13 cellular contexts compared by ENCODE assay signal in the genomic region with DNA sequence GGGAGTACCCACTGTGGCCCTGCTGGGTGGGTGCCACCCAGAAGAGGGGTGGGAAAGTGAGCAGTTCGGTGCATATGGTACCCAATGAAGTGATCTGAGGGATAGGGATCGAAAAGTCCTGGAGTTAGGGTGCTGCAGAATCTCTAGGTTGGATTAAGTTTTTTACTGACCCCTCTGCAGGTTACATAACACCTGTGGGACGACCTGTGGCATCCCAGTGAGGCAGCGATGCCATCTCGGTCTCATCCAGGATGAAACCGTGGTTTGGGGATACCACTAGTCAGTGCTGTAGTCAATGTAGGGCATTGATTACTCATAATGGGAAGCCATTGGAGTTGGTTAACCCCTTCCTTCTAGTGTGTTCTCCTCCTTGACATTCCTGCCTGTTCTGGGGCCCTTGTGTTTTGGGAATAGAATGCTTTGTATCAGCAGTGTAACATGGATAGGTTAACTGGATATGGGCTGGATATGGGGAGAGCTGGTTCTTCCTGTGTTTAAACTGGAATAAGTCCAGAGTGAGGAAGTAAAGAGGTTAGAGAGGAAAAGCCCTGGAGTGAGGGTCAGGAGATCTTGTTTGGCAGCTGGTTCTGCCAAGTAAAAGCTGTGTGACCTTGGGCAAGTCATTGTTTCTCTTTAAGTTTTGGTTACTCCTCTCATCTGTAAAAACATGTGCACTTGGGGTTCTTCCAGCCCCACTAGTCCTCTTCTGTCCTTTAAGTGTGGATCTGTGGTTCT. TPM values are rescaled to one million over a fixed set of nuclear protein-coding genes. Genes with fewer than 3 reads are reported as not detected.
DNase-seq lines count a peak whose midpoint lies in the region; TF ChIP-seq lines count a peak whose summit lies in the region.
"Had no signal": no experiment of that assay in that cellular context is flagged by ENCODE, and none has a peak within 500 bp of the region (broad histone marks: within the 10 kb centered on the region; RNA-seq: fewer than 3 reads in every experiment).

No MANE protein-coding gene starts in this region.

- H3K27ac Mint-ChIP-seq in activated T-cell treated with anti-CD3 and anti-CD28 coated beads, Interleukin-2, amount 50 U/mL, for 24 hours = peak overlapping the region; percentile 94

- H2AFZ ChIP-seq in fibroblast of lung (ENCODE audit: low read length) = no peak overlapping the region

- H3K27ac ChIP-seq in SJCRH30 = peak overlapping the region; percentile 97
- H3K27ac ChIP-seq in fibroblast of lung (ENCODE audit: insufficient read depth, low read length) = peak overlapping the region; percentile 82
- H3K27ac ChIP-seq in stomach = peak overlapping the region in 4 of 5 donors; percentile 70 to 80 (median 77)

- H3K27me3 Mint-ChIP-seq in activated T-cell treated with anti-CD3 and anti-CD28 coated beads, Interleukin-2, amount 50 U/mL, for 24 hours = peaks cover 2% of the 10 kb centered on the region

- no peak for TF ChIP-seq POLR2A in stomach (IDR thresholded peaks at IDR 0.05)

- H3K4me3 ChIP-seq in SJCRH30 (no peak overlapping the region), fibroblast of lung (replicated peaks in 1 of 4; ENCODE audit: control extremely low read depth in 1 of 4, insufficient read depth in 1 of 4, low read depth in 3 of 4, low read length in 4 of 4) (no peak overlapping the region), stomach (no peak overlapping the region)

- DNase-seq in activated T-cell treated with anti-CD3 and anti-CD28 coated beads, Interleukin-2, amount 50 U/mL, for 24 hours = no peak
- DNase-seq in activated T-cell treated with anti-CD3 and anti-CD28 coated beads, Interleukin-2, amount 50 U/mL, for 48 hours = no peak
- DNase-seq in SJCRH30 = peak in 1 of 2 experiments; percentile 36
- no peak for DNase-seq in fibroblast of lung (ENCODE audit: low read depth in 2 of 2)
- no peak for DNase-seq in stomach
- DNase-seq in SW 1271 (lab: John Stamatoyannopoulos, UW) = no peak
- DNase-seq in SIG-M5 (lab: John Stamatoyannopoulos, UW) = no peak
- DNase-seq in NCI-H1105 treated with DMSO at 0.1 percent for 48 hours (lab: John Stamatoyannopoulos, UW) = no peak
- DNase-seq: GF-D8, hippocampal formation, NCI-H1092 had no signal

- H3K36me3 ChIP-seq in SJCRH30 (no peaks in the 10 kb centered on the region), fibroblast of lung (ENCODE audit: control insufficient read depth, insufficient read depth, low read length) (no peaks in the 10 kb centered on the region), stomach (no peaks in the 10 kb centered on the region)
- H3K36me3 ChIP-seq: right atrium auricular region, thyroid gland had no signal

- TF ChIP-seq CTCF in fibroblast of lung (conservative IDR thresholded peaks at IDR 0.05 in 1 of 2, IDR thresholded peaks at IDR 0.05 in 1 of 2; ENCODE audit: low read depth in 1 of 2, low read length in 2 of 2) (no peak), stomach (IDR thresholded peaks at IDR 0.05) (no peak)

- H3K4me1 Mint-ChIP-seq in activated T-cell treated with anti-CD3 and anti-CD28 coated beads, Interleukin-2, amount 50 U/mL, for 24 hours (ENCODE audit: low read depth) = peaks cover 37% of the 10 kb centered on the region

- H4K20me1 ChIP-seq in fibroblast of lung (ENCODE audit: control insufficient read depth, extremely low read depth, insufficient read depth, low read length) = no peaks in the 10 kb centered on the region

- H3K4me2 ChIP-seq in fibroblast of lung (ENCODE audit: extremely low read depth, insufficient read depth, low read length) = no peak overlapping the region

- peak overlapping the region; percentile 77 for H3K4me3 Mint-ChIP-seq in activated T-cell treated with anti-CD3 and anti-CD28 coated beads, Interleukin-2, amount 50 U/mL, for 24 hours

- H3K9me3 Mint-ChIP-seq in activated T-cell treated with anti-CD3 and anti-CD28 coated beads, Interleukin-2, amount 50 U/mL, for 24 hours = peaks cover 5% of the 10 kb centered on the region

- H3K9me3 ChIP-seq in SJCRH30 (replicated peaks) (no peaks in the 10 kb centered on the region), fibroblast of lung (ENCODE audit: control insufficient read depth, insufficient read depth, low read depth, low read length) (no peaks in the 10 kb centered on the region), stomach (no peaks in the 10 kb centered on the region)
- H3K9me3 ChIP-seq: right atrium auricular region, thyroid gland had no signal

- no peaks in the 10 kb centered on the region for H3K36me3 Mint-ChIP-seq in activated T-cell treated with anti-CD3 and anti-CD28 coated beads, Interleukin-2, amount 50 U/mL, for 24 hours (ENCODE audit: low read depth)

- no peaks in the 10 kb centered on the region for H3K79me2 ChIP-seq in fibroblast of lung (ENCODE audit: control insufficient read depth, insufficient read depth, low read length)

- H3K9ac ChIP-seq in fibroblast of lung (ENCODE audit: insufficient read depth, low read length) = no peak overlapping the region

- H3K4me1 ChIP-seq in SJCRH30 (peaks cover 38% of the 10 kb centered on the region), fibroblast of lung (ENCODE audit: control insufficient read depth, extremely low read depth, insufficient read depth, low read length) (peaks cover 11% of the 10 kb centered on the region), stomach (peaks cover 7 to 22% (median 12%) of the 10 kb centered on the region in 4 donors)

- no peak for TF ChIP-seq EP300 in stomach (IDR thresholded peaks at IDR 0.05)

- 77 to 90% (median 86%) methylated on average over 6 of the region's 6 CpGs for WGBS in stomach, 5 donors

- intact Hi-C loops in stomach (cut with DNase I; ENCODE audit: low total_unique reads) = no loop called here

- H3K27me3 ChIP-seq in SJCRH30 = no peaks in the 10 kb centered on the region
- no peaks in the 10 kb centered on the region for H3K27me3 ChIP-seq in fibroblast of lung (ENCODE audit: control insufficient read depth, insufficient read depth, low read length)
- no peaks in the 10 kb centered on the region for H3K27me3 ChIP-seq in stomach
- H3K27me3 ChIP-seq: right atrium auricular region, thyroid gland had no signal

RNA-seq across cellular contexts. Expression of gene ATF3, which starts 42.8 kb away (rescaled TPM):
- 30.6 and 33.8 TPM in 2 replicates for total RNA-seq in SJCRH30 (2014; rRNA removed; shearing (Covaris generic))
- total RNA-seq in fibroblast of lung = 14.1 and 35.7 TPM in 2 replicates
- 12.4 and 33.8 TPM in 2 replicates for polyA plus RNA-seq in fibroblast of lung
- polyA plus RNA-seq in fibroblast of lung (2012) = 9.8 and 31.1 TPM in 2 replicates
- polyA minus RNA-seq in fibroblast of lung (ENCODE audit: low replicate concordance) = 12.8 and 15.8 TPM in 2 replicates
- total RNA-seq in stomach = 10 to 100 TPM in 4 of 5 donors, not detected in 1; 14.0 to 59.8 (median 24.3) TPM
- 10 to 100 TPM; 19.9 to 60.2 (median 33.0) TPM for polyA plus RNA-seq in stomach
